Comparison of ENCODE assay signal across 5 cellular contexts in genomic region chr12:108053512-108053911, GRCh38.
"Had no signal": no experiment of that assay in that cellular context is flagged by ENCODE, and none has a peak within 500 bp of the region (broad histone marks: within the 10 kb centered on the region; RNA-seq: fewer than 3 reads in every experiment).

No MANE protein-coding gene starts in this region.

- H3K4me3 ChIP-seq: GM23338, K562 had no signal

- ATAC-seq: GM23338, K562 had no signal

- H3K4me3 Mint-ChIP-seq: GM23338, H9 had no signal

- H2AFZ ChIP-seq: GM23338 had no signal

- H3K4me2 ChIP-seq: GM23338 had no signal

- H3K27ac Mint-ChIP-seq: GM23338, H9 had no signal

- H3K9me3 Mint-ChIP-seq: GM23338, H9 had no signal

- DNase-seq: H9, HCEC 1CT, IMR-90 had no signal
